Comparison of ENCODE assay signal across 8 cellular contexts in genomic region chr3:23808525-23808924, GRCh38. TPM values are rescaled to one million over a fixed set of nuclear protein-coding genes. Genes with fewer than 3 reads are reported as not detected.
A peak's percentile ranks its signal among the peaks of the same experiment; 100 is the strongest.
DNase-seq lines count a peak whose midpoint lies in the region; ATAC-seq and TF ChIP-seq lines count a peak whose summit lies in the region.

No MANE protein-coding gene starts in this region.

- H3K4me3 ChIP-seq in RWPE2 (ENCODE audit: severe bottlenecking) (no peak overlapping the region), esophagus muscularis mucosa (no peak overlapping the region), stomach (peak overlapping the region in 1 of 4 donors; percentile 10)

- no peaks in the 10 kb centered on the region for H3K27me3 ChIP-seq in RWPE2 (ENCODE audit: insufficient read depth, poor library complexity, severe bottlenecking)
- no peaks in the 10 kb centered on the region for H3K27me3 ChIP-seq in esophagus muscularis mucosa
- no peaks in the 10 kb centered on the region for H3K27me3 ChIP-seq in stomach

- intact Hi-C loops in esophagus muscularis mucosa (cut with DNase I): loop anchor here (5.0 to 10.0 kb wide), 2 partner anchors 94 to 606 kb away; partner anchors contain the start of gene UBE2E2
- intact Hi-C loops in stomach (cut with DNase I; ENCODE audit: low total_unique reads): no loop called here

- DNase-seq in activated T-cell treated with anti-CD3 and anti-CD28 coated beads, Interleukin-2, amount 50 U/mL, for 4 hours: no peak
- no peak for DNase-seq in activated T-cell treated with anti-CD3 and anti-CD28 coated beads for 4 hours
- DNase-seq in RWPE2 (ENCODE audit: low spot score): no peak
- DNase-seq in esophagus muscularis mucosa (ENCODE audit: extremely low spot score): no peak
- no peak for DNase-seq in stomach
- DNase-seq in COLO668 (lab: John Stamatoyannopoulos, UW; ENCODE audit: unreplicated experiment): no peak

- peaks cover 30% of the 10 kb centered on the region for H3K4me1 ChIP-seq in RWPE2 (ENCODE audit: insufficient read depth, poor library complexity, severe bottlenecking)
- H3K4me1 ChIP-seq in esophagus muscularis mucosa: peaks cover 41 to 63% (median 56%) of the 10 kb centered on the region in 4 donors
- H3K4me1 ChIP-seq in stomach: peaks cover 22 to 61% (median 59%) of the 10 kb centered on the region in 4 donors

- H3K9me3 ChIP-seq in RWPE2 (ENCODE audit: severe bottlenecking) (no peaks in the 10 kb centered on the region), esophagus muscularis mucosa (no peaks in the 10 kb centered on the region), stomach (no peaks in the 10 kb centered on the region)

- no peaks in the 10 kb centered on the region for H3K27me3 Mint-ChIP-seq in activated T-cell treated with anti-CD3 and anti-CD28 coated beads, Interleukin-2, amount 50 U/mL, for 4 hours (ENCODE audit: low read depth)

- peaks cover 30% of the 10 kb centered on the region for H3K36me3 ChIP-seq in RWPE2 (ENCODE audit: low read depth)
- no peaks in the 10 kb centered on the region for H3K36me3 ChIP-seq in esophagus muscularis mucosa
- H3K36me3 ChIP-seq in stomach: peaks cover 0 to under 1% (median 0%) of the 10 kb centered on the region in 4 donors

- no peak for ATAC-seq in activated T-cell treated with anti-CD3 and anti-CD28 coated beads, Interleukin-2, amount 50 U/mL, for 4 hours
- ATAC-seq in RWPE2 (ENCODE audit: low read depth) (no peak), GM21367 (IDR thresholded peaks at IDR 0.05; ENCODE audit: unreplicated experiment) (no peak), GM19328 (IDR thresholded peaks at IDR 0.05; ENCODE audit: unreplicated experiment) (no peak)

- H3K27ac ChIP-seq in RWPE2 (ENCODE audit: poor library complexity, severe bottlenecking): peak overlapping the region; percentile 73
- peak overlapping the region; percentile 93 to 96 (median 94) for H3K27ac ChIP-seq in esophagus muscularis mucosa (replicated peaks in 1 of 4)
- peak overlapping the region in 3 of 5 donors; percentile 18 to 94 (median 46) for H3K27ac ChIP-seq in stomach

- H3K4me1 Mint-ChIP-seq in activated T-cell treated with anti-CD3 and anti-CD28 coated beads, Interleukin-2, amount 50 U/mL, for 4 hours (ENCODE audit: low read depth): peaks cover 55% of the 10 kb centered on the region

- no peak for TF ChIP-seq EP300 in esophagus muscularis mucosa (IDR thresholded peaks at IDR 0.05)
- no peak for TF ChIP-seq EP300 in stomach (IDR thresholded peaks at IDR 0.05)

- TF ChIP-seq POLR2A in esophagus muscularis mucosa (IDR thresholded peaks at IDR 0.05; ENCODE audit: low read depth): no peak
- TF ChIP-seq POLR2A in stomach (IDR thresholded peaks at IDR 0.05): no peak

- TF ChIP-seq CTCF in RWPE2 (IDR thresholded peaks at IDR 0.05; ENCODE audit: poor library complexity, severe bottlenecking): no peak
- no peak for TF ChIP-seq CTCF in esophagus muscularis mucosa (IDR thresholded peaks at IDR 0.05)
- no peak for TF ChIP-seq CTCF in stomach (IDR thresholded peaks at IDR 0.05)

- H3K4me3 Mint-ChIP-seq in activated T-cell treated with anti-CD3 and anti-CD28 coated beads, Interleukin-2, amount 50 U/mL, for 4 hours: peak overlapping the region; percentile 92

- 56% methylated on average over 5 of the region's 5 CpGs for WGBS in esophagus muscularis mucosa
- 44 to 59% (median 51%) methylated on average over 5 of the region's 5 CpGs for WGBS in stomach, 5 donors

- peaks cover 8% of the 10 kb centered on the region for H3K36me3 Mint-ChIP-seq in activated T-cell treated with anti-CD3 and anti-CD28 coated beads, Interleukin-2, amount 50 U/mL, for 4 hours (ENCODE audit: insufficient read depth)

- H3K9me3 Mint-ChIP-seq in activated T-cell treated with anti-CD3 and anti-CD28 coated beads, Interleukin-2, amount 50 U/mL, for 4 hours: no peaks in the 10 kb centered on the region

RNA-seq across cellular contexts. Expression of gene UBE2E1, which starts 2.8 kb away (rescaled TPM):
- total RNA-seq in activated T-cell treated with anti-CD3 and anti-CD28 coated beads, Interleukin-2, amount 50 U/mL, for 4 hours: 10 to 100 TPM; 52.9 to 56.3 (median 54.1) TPM
- 100 to 1,000 TPM in 3 of 4 donors, 10 to 100 TPM in 1; 82.4 to 126 (median 115) TPM for total RNA-seq in esophagus muscularis mucosa
- total RNA-seq in stomach: 100 to 1,000 TPM in 2 of 5 donors, 10 to 100 TPM in 2, 1 to 10 TPM in 1; 3.2 to 226 (median 76.4) TPM
- polyA plus RNA-seq in stomach: 100 to 1,000 TPM in 1 of 3 donors, 10 to 100 TPM in 2; 73.9 to 105 (median 79.7) TPM
